In the genomic region with DNA sequence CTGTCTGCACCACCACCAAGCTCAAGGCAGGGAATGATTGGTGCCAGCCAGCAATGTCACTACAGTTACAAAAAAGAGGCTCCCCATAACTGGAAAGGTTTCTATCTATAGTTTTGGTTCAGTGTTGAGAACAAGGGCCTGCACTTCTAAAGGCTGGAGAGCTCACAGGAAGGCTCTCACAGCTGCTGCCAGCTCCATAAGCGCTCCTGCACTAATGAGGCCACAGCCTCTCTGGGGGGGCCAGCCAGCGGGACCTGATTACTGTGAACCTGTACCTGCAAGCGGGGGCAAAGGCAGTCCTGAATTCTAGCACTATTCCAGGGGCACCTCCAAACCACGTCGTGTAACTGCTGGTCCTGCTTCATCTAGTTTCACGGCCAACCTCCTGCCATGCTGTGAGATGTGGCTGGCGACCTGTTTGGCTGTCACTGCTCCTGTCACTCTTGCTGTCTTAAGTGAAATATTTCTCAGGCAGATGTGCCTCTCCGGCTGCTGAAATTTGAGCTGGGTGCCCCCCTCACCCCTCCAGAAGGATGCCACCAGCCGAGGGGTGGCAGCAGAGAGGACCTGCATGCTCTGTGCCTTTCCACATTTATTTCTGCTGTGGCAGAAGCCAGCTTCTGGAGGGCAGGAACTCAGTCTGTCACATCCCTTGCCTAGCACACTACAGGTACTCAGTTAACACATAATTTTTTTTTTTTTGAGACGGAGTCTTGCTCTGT, we compare ENCODE assay signal across 14 cellular contexts. TPM values are rescaled to one million over a fixed set of nuclear protein-coding genes. Genes with fewer than 3 reads are reported as not detected.
DNase-seq lines count a peak whose midpoint lies in the region; ATAC-seq, FAIRE-seq and TF ChIP-seq lines count a peak whose summit lies in the region.
"Had no signal": no experiment of that assay in that cellular context is flagged by ENCODE, and none has a peak within 500 bp of the region (broad histone marks: within the 10 kb centered on the region; RNA-seq: fewer than 3 reads in every experiment).

No MANE protein-coding gene starts in this region.

- no peak for ATAC-seq in HepG2
- no peak for ATAC-seq in HG03457 (IDR thresholded peaks at IDR 0.05; ENCODE audit: unreplicated experiment)
- ATAC-seq in HG03139 (IDR thresholded peaks at IDR 0.05; ENCODE audit: unreplicated experiment) = no peak

- peaks cover 62% of the 10 kb centered on the region for H3K36me3 ChIP-seq in BLaER1
- peaks cover 23 to 52% of the 10 kb centered on the region in 2 experiments for H3K36me3 ChIP-seq in HepG2 (replicated peaks in 1 of 2; ENCODE audit: control insufficient read depth in 1 of 2, insufficient read depth in 2 of 2, low read length in 2 of 2)
- H3K36me3 ChIP-seq: neural progenitor cell had no signal

- in situ Hi-C loops in HepG2 (cut with HindIII; ENCODE audit: extremely low pct_ligation_motif_present, low pct_unique_long_range_greater_than_20kb) = no loop called here

- H3K4me3 ChIP-seq in BLaER1 (no peak overlapping the region), HepG2 (replicated peaks in 1 of 3; ENCODE audit: insufficient read depth in 1 of 3, low read depth in 2 of 3, low read length in 3 of 3) (no peak overlapping the region)
- H3K4me3 ChIP-seq: neural progenitor cell, SJCRH30 had no signal

- no peak for FAIRE-seq in HepG2 (lab: Jason Lieb, UNC)

- BruUV-seq in HepG2 (replicated peaks; lab: Mats Ljungman, UMichigan) = no TSS peak

- no peak overlapping the region for H3K9ac ChIP-seq in BLaER1
- no peak overlapping the region for H3K9ac ChIP-seq in HepG2 (ENCODE audit: insufficient read depth, low read depth, low read length)
- H3K9ac ChIP-seq: neural progenitor cell had no signal

- peak overlapping the region; percentile 9; the same call in 1 of the 2 replicates for H3K4me2 ChIP-seq in BLaER1
- H3K4me2 ChIP-seq in HepG2 (ENCODE audit: low read depth, low read length) = no peak overlapping the region
- H3K4me2 ChIP-seq: neural progenitor cell had no signal

- H3K4me1 ChIP-seq in BLaER1 (peaks cover 94% of the 10 kb centered on the region), HepG2 (ENCODE audit: insufficient read depth, low read length) (peaks cover 38% of the 10 kb centered on the region)

- H2AFZ ChIP-seq in HepG2 (ENCODE audit: low read length) = no peak overlapping the region
- H2AFZ ChIP-seq: neural progenitor cell had no signal

- no peaks in the 10 kb centered on the region for H3K27me3 ChIP-seq in BLaER1
- H3K27me3 ChIP-seq in HepG2 (ENCODE audit: control insufficient read depth in 1 of 2, insufficient read depth in 2 of 2, low read length in 2 of 2) = no peaks in the 10 kb centered on the region
- H3K27me3 ChIP-seq: neural progenitor cell, SJCRH30 had no signal

- H3K9me3 ChIP-seq in BLaER1 (no peaks in the 10 kb centered on the region), HepG2 (ENCODE audit: low read length) (no peaks in the 10 kb centered on the region)
- H3K9me3 ChIP-seq: SJCRH30 had no signal

- TF ChIP-seq POLR2A in HepG2 (IDR thresholded peaks at IDR 0.05; ENCODE audit: insufficient read depth in 1 of 2, low read depth in 2 of 2, low read length in 2 of 2) = no peak

- peak overlapping the region; percentile 43; the same call in 1 of the 2 replicates for H3K27ac ChIP-seq in BLaER1
- peak overlapping the region; percentile 14 for H3K27ac ChIP-seq in angular gyrus (ENCODE audit: low read depth, low read length)
- H3K27ac ChIP-seq in HepG2 (ENCODE audit: extremely low read length, insufficient read depth, low read length) = no peak overlapping the region
- H3K27ac ChIP-seq: neural progenitor cell, SJCRH30 had no signal

- TF ChIP-seq EP300 in HepG2 (IDR thresholded peaks at IDR 0.05; ENCODE audit: low read depth in 2 of 2, low read length in 2 of 2) (no peak), HepG2 (CRISPR knock-in tag; IDR thresholded peaks at IDR 0.05; ENCODE audit: borderline replicate concordance) (no peak)

- no peak for TF ChIP-seq RAD21 in HepG2 (CRISPR knock-in tag; IDR thresholded peaks at IDR 0.05)

- TF ChIP-seq CTCF in HepG2 (CRISPR knock-in tag; IDR thresholded peaks at IDR 0.05) = no peak

- POLR2A ChIA-PET in HepG2 (lab: Yijun Ruan, JAX) = no interaction called here

- DNase-seq in NCI-H1092 (lab: John Stamatoyannopoulos, UW) = peak; percentile 16
- DNase-seq in HepG2 (ENCODE audit: low spot score) = no peak
- DNase-seq in GOT3 (lab: John Stamatoyannopoulos, UW) = no peak
- no peak for DNase-seq in NCI-H2227 (lab: John Stamatoyannopoulos, UW; ENCODE audit: unreplicated experiment)
- DNase-seq: activated CD4-positive, alpha-beta T cell treated with anti-CD3 and anti-CD28 coated beads for 1 hour; aorta; cortex of kidney; mesenchymal stem cell; SJCRH30 had no signal

- CTCF ChIA-PET in HepG2 (lab: Yijun Ruan, JAX; ENCODE audit: low intra/inter-chr PET ratio, low total read pairs) = no interaction called here

- intact Hi-C loops in HepG2 (cut with micrococcal nuclease; ENCODE audit: unreplicated experiment) = loop anchor here (5.0 kb wide), 1 partner anchor 47 kb away; no protein-coding TSS in a partner anchor

- WGBS in HepG2 (ENCODE audit: low lambda C conversion rate) = 97% methylated on average over 9 of the region's 10 CpGs

- peaks cover 97% of the 10 kb centered on the region for H4K20me1 ChIP-seq in BLaER1
- no peaks in the 10 kb centered on the region; the same call in 1 of the 2 replicates for H4K20me1 ChIP-seq in HepG2 (ENCODE audit: insufficient read depth, low read length)

- H3K79me2 ChIP-seq in HepG2 (ENCODE audit: insufficient read depth, low read length) = peaks cover 64% of the 10 kb centered on the region

TF ChIP-seq in HepG2, 621 proteins besides CTCF, POLR2A, EP300 and RAD21:
- TF ChIP-seq YY1 (IDR thresholded peaks at IDR 0.05; ENCODE audit: insufficient read depth, insufficient replicate concordance, low read depth, low read length) (no peak), AGO2 (optimal IDR thresholded peaks at IDR 0.05; ENCODE audit: low read depth, low read length) (peak; percentile 36), ONECUT2 (CRISPR knock-in tag; IDR thresholded peaks at IDR 0.05) (no peak)
TF ChIP-seq in HepG2: peak in this region for 1.

RNA-seq across cellular contexts. Expression of gene ARFGAP3, which starts 53.3 kb away (rescaled TPM):
- 41.7 and 66.7 TPM in 2 replicates for total RNA-seq in HepG2 (2016; rRNA removed; fragmentation: Illumina TruSeq; extraction: Trizol)
- total RNA-seq in HepG2 (2016; cell fraction: cytosol; rRNA removed; fragmentation: Illumina TruSeq; extraction: Trizol; ENCODE audit: low read depth) = 9.5 and 13.8 TPM in 2 replicates
- total RNA-seq in HepG2 (2016; cell fraction: insoluble cytoplasmic fraction; rRNA removed; fragmentation: Illumina TruSeq; extraction: Trizol) = 41.6 and 68.2 TPM in 2 replicates
- 19.0 and 21.9 TPM in 2 replicates for total RNA-seq in HepG2 (2016; cell fraction: membrane; rRNA removed; fragmentation: Illumina TruSeq; extraction: Trizol)
- 26.8 and 27.4 TPM in 2 replicates for total RNA-seq in HepG2 (2016; cell fraction: nucleus; rRNA removed; fragmentation: Illumina TruSeq; extraction: Trizol)
- polyA plus RNA-seq in HepG2 (2011; rRNA removed) = 51.0 and 61.6 TPM in 2 replicates
- 42.3 and 50.3 TPM in 2 replicates for polyA plus RNA-seq in HepG2 (2011; cell fraction: cytosol; rRNA removed)
- 41.8 and 43.9 TPM in 2 replicates for polyA plus RNA-seq in HepG2 (2011; cell fraction: nucleus; rRNA removed)
- polyA plus RNA-seq in HepG2 (2012) = 40.6 and 42.9 TPM in 2 replicates
- polyA plus RNA-seq in HepG2 (2016; cell fraction: cytosol; fragmentation: Illumina TruSeq; extraction: Trizol; ENCODE audit: low read depth) = 3.0 and 3.1 TPM in 2 replicates
- 50.7 and 53.6 TPM in 2 replicates for polyA plus RNA-seq in HepG2 (2016; cell fraction: insoluble cytoplasmic fraction; fragmentation: Illumina TruSeq; extraction: Trizol; ENCODE audit: low read depth)
- 7.0 and 7.1 TPM in 2 replicates for polyA plus RNA-seq in HepG2 (2016; cell fraction: membrane; fragmentation: Illumina TruSeq; extraction: Trizol; ENCODE audit: low read depth)
- polyA plus RNA-seq in HepG2 (2016; cell fraction: nucleus; fragmentation: Illumina TruSeq; extraction: Trizol; ENCODE audit: insufficient read depth, low read depth) = 40.6 and 48.9 TPM in 2 replicates
- polyA minus RNA-seq in HepG2 (2011; rRNA and poly(A)+ RNA removed; ENCODE audit: low replicate concordance) = 16.2 and 65.9 TPM in 2 replicates
- polyA minus RNA-seq in HepG2 (2011; cell fraction: cytosol; rRNA and poly(A)+ RNA removed) = 38.9 and 45.0 TPM in 2 replicates
- 43.4 and 53.0 TPM in 2 replicates for polyA minus RNA-seq in HepG2 (2011; cell fraction: nucleus; rRNA and poly(A)+ RNA removed)
